Comparison of ENCODE assay signal across 25 cellular contexts in the genomic region with DNA sequence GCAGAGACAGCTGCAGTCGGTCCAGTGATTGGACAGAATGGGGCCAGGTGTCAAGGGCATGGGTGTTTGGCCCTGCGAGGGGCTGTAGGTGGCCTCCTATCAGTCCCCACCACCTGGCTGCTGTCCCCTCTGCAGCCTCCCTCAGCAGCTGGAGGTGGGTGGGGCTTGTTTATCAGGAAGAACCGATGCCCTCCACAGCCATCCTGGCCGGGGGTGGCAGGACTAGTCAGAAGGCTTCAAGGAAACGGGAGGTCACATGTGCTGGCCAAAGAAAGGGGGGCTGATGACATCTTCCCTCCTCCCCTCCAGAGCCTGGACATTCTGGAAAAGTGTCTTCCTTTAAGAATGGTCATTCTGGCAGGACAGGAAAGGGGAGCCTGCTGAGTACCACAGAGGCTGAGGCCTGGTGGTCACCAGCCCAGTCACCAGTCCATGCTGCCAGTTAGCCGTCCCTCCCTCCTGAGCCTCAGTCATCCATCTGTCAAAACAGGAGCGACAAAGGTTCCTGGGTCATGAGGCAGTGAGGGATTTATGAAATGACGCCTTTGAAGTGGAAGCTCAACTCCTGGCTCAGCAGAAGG. TPM values are rescaled to one million over a fixed set of nuclear protein-coding genes. Genes with fewer than 3 reads are reported as not detected.
DNase-seq lines count a peak whose midpoint lies in the region; ATAC-seq, FAIRE-seq and TF ChIP-seq lines count a peak whose summit lies in the region.
"Had no signal": no experiment of that assay in that cellular context is flagged by ENCODE, and none has a peak within 500 bp of the region (broad histone marks: within the 10 kb centered on the region; RNA-seq: fewer than 3 reads in every experiment).

No MANE protein-coding gene starts in this region.

- H3K27me3 ChIP-seq in GM23338 (ENCODE audit: insufficient read depth) (no peaks in the 10 kb centered on the region), endothelial cell of umbilical vein (ENCODE audit: control insufficient read depth in 2 of 2, insufficient read depth in 2 of 2, low read length in 2 of 2) (peaks cover 0 to 1% of the 10 kb centered on the region in 2 experiments), osteoblast (ENCODE audit: insufficient read depth, low read length) (no peaks in the 10 kb centered on the region), lower lobe of right lung (ENCODE audit: low read depth) (no peaks in the 10 kb centered on the region), Peyer's patch (no peaks in the 10 kb centered on the region)
- H3K27me3 ChIP-seq: ascending aorta, hepatocyte had no signal

- H4K20me1 ChIP-seq in GM23338 (replicated peaks; ENCODE audit: insufficient read depth) (no peaks in the 10 kb centered on the region), endothelial cell of umbilical vein (replicated peaks; ENCODE audit: control insufficient read depth, extremely low read depth, insufficient read depth, low read length) (no peaks in the 10 kb centered on the region), osteoblast (ENCODE audit: insufficient read depth, low read length) (peaks cover 12% of the 10 kb centered on the region)

- intact Hi-C loops in endothelial cell of umbilical vein (cut with micrococcal nuclease) (no loop called here), lower lobe of right lung (cut with DNase I) (no loop called here)

- TF ChIP-seq CTCF in GM23338 (conservative IDR thresholded peaks at IDR 0.05; ENCODE audit: low read depth in 2 of 2) = no peak
- no peak for TF ChIP-seq CTCF in RWPE1 (conservative IDR thresholded peaks at IDR 0.05; ENCODE audit: low read depth)
- no peak for TF ChIP-seq CTCF in endothelial cell of umbilical vein (IDR thresholded peaks at IDR 0.05; ENCODE audit: extremely low read depth in 1 of 2, insufficient read depth in 1 of 2, low read depth in 1 of 2, low read length in 2 of 2)
- no peak for TF ChIP-seq CTCF in osteoblast (IDR thresholded peaks at IDR 0.05; ENCODE audit: extremely low read depth, low read depth, low read length)
- no peak for TF ChIP-seq CTCF in lower lobe of right lung (IDR thresholded peaks at IDR 0.05)
- no peak for TF ChIP-seq CTCF in Peyer's patch (IDR thresholded peaks at IDR 0.05)

- H3K36me3 Mint-ChIP-seq in GM23338 (ENCODE audit: low read depth) = peaks cover 3% of the 10 kb centered on the region; the same call in 2 of the 3 replicates
- H3K36me3 Mint-ChIP-seq: natural killer cell had no signal

- H3K4me1 Mint-ChIP-seq in GM23338 = peaks cover 11% of the 10 kb centered on the region

- H3K4me3 ChIP-seq in GM23338 = no peak overlapping the region
- no peak overlapping the region for H3K4me3 ChIP-seq in endothelial cell of umbilical vein (replicated peaks in 1 of 3; ENCODE audit: insufficient read depth in 1 of 3, low read depth in 1 of 3, low read length in 3 of 3)
- H3K4me3 ChIP-seq in osteoblast (ENCODE audit: insufficient read depth, low read length) = no peak overlapping the region
- no peak overlapping the region for H3K4me3 ChIP-seq in lower lobe of right lung
- H3K4me3 ChIP-seq in Peyer's patch = no peak overlapping the region
- H3K4me3 ChIP-seq: ascending aorta, HAP-1, hepatocyte had no signal

- no peak overlapping the region for H3K4me3 Mint-ChIP-seq in GM23338
- H3K4me3 Mint-ChIP-seq: activated B cell treated with CpG ODN at 0.5 μM for 24 hours; activated CD8-positive, alpha-beta T cell treated with anti-CD3 and anti-CD28 coated beads for 36 hours; natural killer cell had no signal

- DNase-seq in GM23338 (ENCODE audit: low spot score) (peak; percentile 31), RWPE1 (ENCODE audit: low spot score) (no peak), endothelial cell of umbilical vein (ENCODE audit: low read depth, low spot score) (peak; percentile 44), osteoblast (ENCODE audit: insufficient read length, low spot score, missing footprints) (peak; percentile 14), lower lobe of right lung (no peak), Peyer's patch (no peak), cerebellar cortex (ENCODE audit: low spot score) (no peak)
- DNase-seq: activated B cell treated with CpG ODN at 0.5 μM for 24 hours; activated CD8-positive, alpha-beta T cell treated with anti-CD3 and anti-CD28 coated beads for 36 hours; activated naive CD4-positive, alpha-beta T cell treated with Interleukin-2 at 50 U/mL for 16 hours; activated T-cell treated with anti-CD3 and anti-CD28 coated beads, Interleukin-2, amount 50 U/mL, for 1 hour; AML-193; mesenchymal stem cell; natural killer cell; NCI-H2029; NCI-H510A; stimulated activated CD4-positive, alpha-beta T cell treated with anti-CD3 and anti-CD28 coated beads, Interleukin-4, amount 100 ng/mL, for 1 hour; T-helper 1 cell had no signal

- CTCF ChIA-PET in RWPE1 (lab: Yijun Ruan, JAX) (no interaction called here), endothelial cell of umbilical vein (lab: Charles Lee) (no interaction called here)

- peaks cover 14% of the 10 kb centered on the region for H3K27me3 Mint-ChIP-seq in GM23338 (ENCODE audit: insufficient read depth, low read depth, poor library complexity)
- H3K27me3 Mint-ChIP-seq: activated B cell treated with CpG ODN at 0.5 μM for 24 hours; activated CD8-positive, alpha-beta T cell treated with anti-CD3 and anti-CD28 coated beads for 36 hours had no signal

- H3K9me3 ChIP-seq in endothelial cell of umbilical vein (replicated peaks; ENCODE audit: control insufficient read depth, insufficient read depth, low read length) = no peaks in the 10 kb centered on the region
- no peaks in the 10 kb centered on the region for H3K9me3 ChIP-seq in osteoblast (ENCODE audit: low read depth, low read length)
- no peaks in the 10 kb centered on the region for H3K9me3 ChIP-seq in lower lobe of right lung
- H3K9me3 ChIP-seq in Peyer's patch = no peaks in the 10 kb centered on the region
- H3K9me3 ChIP-seq: ascending aorta, Caco-2, HAP-1 had no signal

- no peaks in the 10 kb centered on the region; the same call in 2 of the 3 replicates for H3K9me3 Mint-ChIP-seq in GM23338
- H3K9me3 Mint-ChIP-seq: activated B cell treated with CpG ODN at 0.5 μM for 24 hours; activated CD8-positive, alpha-beta T cell treated with anti-CD3 and anti-CD28 coated beads for 36 hours; natural killer cell had no signal

- H2AFZ ChIP-seq in GM23338 (no peak overlapping the region), endothelial cell of umbilical vein (ENCODE audit: low read depth, low read length) (no peak overlapping the region), osteoblast (ENCODE audit: low read length) (peak overlapping the region; percentile 51)
- H2AFZ ChIP-seq: hepatocyte had no signal

- TF ChIP-seq POLR2A in endothelial cell of umbilical vein (IDR thresholded peaks at IDR 0.05; ENCODE audit: low read depth, low read length) = no peak
- TF ChIP-seq POLR2A in Peyer's patch (IDR thresholded peaks at IDR 0.05) = no peak

- H3K9me1 ChIP-seq in endothelial cell of umbilical vein (replicated peaks; ENCODE audit: control insufficient read depth, extremely low read depth, insufficient read depth, low read length) = no peaks in the 10 kb centered on the region

- H3K27ac ChIP-seq in GM23338 (ENCODE audit: low read depth) (no peak overlapping the region), RWPE1 (peak overlapping the region; percentile 34), endothelial cell of umbilical vein (ENCODE audit: insufficient read depth, low read depth, low read length) (no peak overlapping the region), osteoblast (ENCODE audit: low read depth, low read length) (no peak overlapping the region), lower lobe of right lung (no peak overlapping the region), Peyer's patch (no peak overlapping the region)
- H3K27ac ChIP-seq: ascending aorta, hepatocyte had no signal

- no peak for FAIRE-seq in endothelial cell of umbilical vein (lab: Jason Lieb, UNC)
- FAIRE-seq: G401.6 had no signal

- no peaks in the 10 kb centered on the region for H3F3A ChIP-seq in GM23338 (replicated peaks; ENCODE audit: low read depth)

- no peaks in the 10 kb centered on the region for H3K79me2 ChIP-seq in GM23338 (replicated peaks; ENCODE audit: insufficient read depth)
- peaks cover 2% of the 10 kb centered on the region for H3K79me2 ChIP-seq in endothelial cell of umbilical vein (ENCODE audit: control insufficient read depth, insufficient read depth, low read length)
- peaks cover 42% of the 10 kb centered on the region for H3K79me2 ChIP-seq in osteoblast (ENCODE audit: insufficient read depth, low read length)

- H3K4me1 ChIP-seq in GM23338 (ENCODE audit: insufficient read depth) (peaks cover 14% of the 10 kb centered on the region), endothelial cell of umbilical vein (ENCODE audit: control insufficient read depth, extremely low read depth, insufficient read depth, low read length) (peaks cover 6% of the 10 kb centered on the region), osteoblast (ENCODE audit: insufficient read depth, low read length) (peaks cover 14% of the 10 kb centered on the region), lower lobe of right lung (peaks cover 14% of the 10 kb centered on the region), Peyer's patch (peaks cover 0 to 18% (median 4%) of the 10 kb centered on the region in 4 donors)
- H3K4me1 ChIP-seq: Caco-2 had no signal

- no peaks in the 10 kb centered on the region for H3K9me2 ChIP-seq in GM23338 (ENCODE audit: insufficient read depth)

- H3K4me2 ChIP-seq in GM23338 = no peak overlapping the region
- H3K4me2 ChIP-seq in endothelial cell of umbilical vein (ENCODE audit: insufficient read depth, low read length) = no peak overlapping the region
- no peak overlapping the region for H3K4me2 ChIP-seq in osteoblast (ENCODE audit: insufficient read depth, low read length)
- H3K4me2 ChIP-seq: hepatocyte had no signal

- no peaks in the 10 kb centered on the region for H3K36me3 ChIP-seq in GM23338 (ENCODE audit: insufficient read depth)
- peaks cover 0 to 4% of the 10 kb centered on the region in 2 experiments for H3K36me3 ChIP-seq in endothelial cell of umbilical vein (ENCODE audit: control insufficient read depth in 2 of 2, extremely low read depth in 1 of 2, insufficient read depth in 2 of 2, low read length in 2 of 2)
- H3K36me3 ChIP-seq in osteoblast (ENCODE audit: insufficient read depth, low read length) = peaks cover 23% of the 10 kb centered on the region
- peaks cover 43% of the 10 kb centered on the region for H3K36me3 ChIP-seq in lower lobe of right lung
- H3K36me3 ChIP-seq in Peyer's patch = peaks cover 0 to 25% (median 0%) of the 10 kb centered on the region in 3 donors

- BruUV-seq in endothelial cell of umbilical vein (replicated peaks; lab: Mats Ljungman, UMichigan) = no TSS peak

- ATAC-seq in GM23338 (no peak), lower lobe of right lung (no peak), GM19397 (IDR thresholded peaks at IDR 0.05; ENCODE audit: unreplicated experiment) (no peak)
- ATAC-seq: activated CD8-positive, alpha-beta T cell treated with anti-CD3 and anti-CD28 coated beads for 36 hours; natural killer cell had no signal

- H3K9ac ChIP-seq in endothelial cell of umbilical vein (replicated peaks; ENCODE audit: extremely low read depth, insufficient read depth, low read length) = no peak overlapping the region

- dilution Hi-C loops in endothelial cell of umbilical vein (cut with MboI; ENCODE audit: extremely low pct_ligation_motif_present, low sequenced_read_pairs) = no loop called here

- POLR2A ChIA-PET in RWPE1 (lab: Yijun Ruan, JAX; ENCODE audit: low non-redundant PET) (no interaction called here), endothelial cell of umbilical vein (lab: Charles Lee) (no interaction called here)

- H3K27ac Mint-ChIP-seq in GM23338 = no peak overlapping the region; the same call in 1 of the 2 replicates
- H3K27ac Mint-ChIP-seq: activated B cell treated with CpG ODN at 0.5 μM for 24 hours; activated CD8-positive, alpha-beta T cell treated with anti-CD3 and anti-CD28 coated beads for 36 hours; natural killer cell had no signal

RNA-seq across cellular contexts. Expression of gene FAM210B, which starts 4.1 kb away (rescaled TPM):
- total RNA-seq in GM23338 (2014; rRNA removed; shearing (Covaris generic)) = 15.7 and 16.2 TPM in 2 replicates
- polyA plus RNA-seq in GM23338 (2016; fragmentation: Nextera tagmentation; extraction: Ambion mirVana) (14.6 and 15.4 TPM in 2 replicates), endothelial cell of umbilical vein (20.6 and 24.6 TPM in 2 replicates)
- total RNA-seq in endothelial cell of umbilical vein (37.6 and 44.5 TPM in 2 replicates), osteoblast (69.5 and 89.6 TPM in 2 replicates), lower lobe of right lung (36.4 TPM), Peyer's patch (10 to 100 TPM; 14.0 to 21.4 (median 16.8) TPM)
- 27.2 and 28.0 TPM in 2 replicates for polyA plus RNA-seq in endothelial cell of umbilical vein (2011; cell fraction: cytosol; rRNA removed)
- 8.3 and 8.8 TPM in 2 replicates for polyA plus RNA-seq in endothelial cell of umbilical vein (2011; cell fraction: nucleus; rRNA removed)
- 53.8 and 54.3 TPM in 2 replicates for polyA plus RNA-seq in endothelial cell of umbilical vein (2012)
- polyA minus RNA-seq in endothelial cell of umbilical vein = 24.2 and 29.9 TPM in 2 replicates
- 10.0 TPM for polyA minus RNA-seq in endothelial cell of umbilical vein (2011; cell fraction: cytosol; rRNA and poly(A)+ RNA removed)
- 9.2 and 10.1 TPM in 2 replicates for polyA minus RNA-seq in endothelial cell of umbilical vein (2011; cell fraction: nucleus; rRNA and poly(A)+ RNA removed)

RNA-seq across cellular contexts. Expression of gene AURKA, which starts 29.1 kb away (rescaled TPM):
- total RNA-seq in GM23338 (2014; rRNA removed; shearing (Covaris generic)) = 75.8 and 96.9 TPM in 2 replicates
- polyA plus RNA-seq in GM23338 (2016; fragmentation: Nextera tagmentation; extraction: Ambion mirVana) (79.3 and 82.0 TPM in 2 replicates), endothelial cell of umbilical vein (27.3 and 33.1 TPM in 2 replicates)
- total RNA-seq in endothelial cell of umbilical vein (56.9 and 57.6 TPM in 2 replicates), osteoblast (4.7 and 8.0 TPM in 2 replicates), lower lobe of right lung (2.5 TPM), Peyer's patch (1 to 10 TPM; 4.7 to 7.7 (median 6.5) TPM)
- 41.0 and 42.5 TPM in 2 replicates for polyA plus RNA-seq in endothelial cell of umbilical vein (2011; cell fraction: cytosol; rRNA removed)
- polyA plus RNA-seq in endothelial cell of umbilical vein (2011; cell fraction: nucleus; rRNA removed) = 19.0 and 28.6 TPM in 2 replicates
- polyA plus RNA-seq in endothelial cell of umbilical vein (2012) = 29.7 and 55.3 TPM in 2 replicates
- polyA minus RNA-seq in endothelial cell of umbilical vein = 21.5 and 27.3 TPM in 2 replicates
- 90.4 TPM for polyA minus RNA-seq in endothelial cell of umbilical vein (2011; cell fraction: cytosol; rRNA and poly(A)+ RNA removed)
- 9.5 and 12.6 TPM in 2 replicates for polyA minus RNA-seq in endothelial cell of umbilical vein (2011; cell fraction: nucleus; rRNA and poly(A)+ RNA removed)
- total RNA-seq: ascending aorta had no signal

RNA-seq across cellular contexts. Expression of gene CSTF1, which starts 29.5 kb away (rescaled TPM):
- 59.1 and 62.3 TPM in 2 replicates for total RNA-seq in GM23338 (2014; rRNA removed; shearing (Covaris generic))
- polyA plus RNA-seq in GM23338 (2016; fragmentation: Nextera tagmentation; extraction: Ambion mirVana) = 17.1 and 21.5 TPM in 2 replicates
- 32.9 and 39.6 TPM in 2 replicates for total RNA-seq in endothelial cell of umbilical vein
- polyA plus RNA-seq in endothelial cell of umbilical vein = 49.3 and 51.7 TPM in 2 replicates
- polyA plus RNA-seq in endothelial cell of umbilical vein (2011; cell fraction: cytosol; rRNA removed) = 38.8 and 41.4 TPM in 2 replicates
- polyA plus RNA-seq in endothelial cell of umbilical vein (2011; cell fraction: nucleus; rRNA removed) = 33.5 and 34.2 TPM in 2 replicates
- polyA plus RNA-seq in endothelial cell of umbilical vein (2012) = 33.9 and 43.3 TPM in 2 replicates
- polyA minus RNA-seq in endothelial cell of umbilical vein = 81.1 and 103 TPM in 2 replicates
- polyA minus RNA-seq in endothelial cell of umbilical vein (2011; cell fraction: cytosol; rRNA and poly(A)+ RNA removed) = 56.4 TPM
- polyA minus RNA-seq in endothelial cell of umbilical vein (2011; cell fraction: nucleus; rRNA and poly(A)+ RNA removed) = 19.8 and 31.0 TPM in 2 replicates
- total RNA-seq in osteoblast = 25.0 and 26.8 TPM in 2 replicates
- total RNA-seq in lower lobe of right lung = 24.4 TPM
- total RNA-seq in Peyer's patch = 10 to 100 TPM in 3 of 4 donors, 1 to 10 TPM in 1; 4.8 to 28.9 (median 14.3) TPM

RNA-seq across cellular contexts. Expression of gene CASS4, which starts 49.1 kb away (rescaled TPM):
- total RNA-seq in GM23338 (2014; rRNA removed; shearing (Covaris generic)) = 0.12 TPM in 1 of 2 replicates, not detected in the other
- polyA plus RNA-seq in GM23338 (2016; fragmentation: Nextera tagmentation; extraction: Ambion mirVana) (not detected in 2 replicates), endothelial cell of umbilical vein (not detected in 2 replicates)
- total RNA-seq in endothelial cell of umbilical vein (not detected in 2 replicates), osteoblast (under 0.01 TPM in 2 replicates), lower lobe of right lung (23.9 TPM), Peyer's patch (1 to 10 TPM in 2 of 4 donors, under 1 TPM in 2; 0.47 to 3.3 (median 1.2) TPM)
- not detected in 2 replicates for polyA plus RNA-seq in endothelial cell of umbilical vein (2011; cell fraction: cytosol; rRNA removed)
- 0.06 TPM in 1 of 2 replicates, not detected in the other for polyA plus RNA-seq in endothelial cell of umbilical vein (2011; cell fraction: nucleus; rRNA removed)
- polyA plus RNA-seq in endothelial cell of umbilical vein (2012) = not detected in 2 replicates
- polyA minus RNA-seq in endothelial cell of umbilical vein = 0.10 and 1.0 TPM in 2 replicates
- not detected for polyA minus RNA-seq in endothelial cell of umbilical vein (2011; cell fraction: cytosol; rRNA and poly(A)+ RNA removed)
- polyA minus RNA-seq in endothelial cell of umbilical vein (2011; cell fraction: nucleus; rRNA and poly(A)+ RNA removed) = not detected in 2 replicates
- total RNA-seq: kidney epithelial cell had no signal
- polyA plus RNA-seq: hepatocyte had no signal

Comparison
In these comparisons a context has a peak if more than half of its experiments do, and no peak if none do; other contexts are left out.
1. DNase-seq: peak in GM23338 (single experiment), endothelial cell of umbilical vein (single experiment) and osteoblast (single experiment); none in RWPE1 (single experiment), lower lobe of right lung (single experiment), Peyer's patch (0 of 3) and cerebellar cortex (single experiment).